8 cellular contexts compared by ENCODE assay signal in the genomic region with DNA sequence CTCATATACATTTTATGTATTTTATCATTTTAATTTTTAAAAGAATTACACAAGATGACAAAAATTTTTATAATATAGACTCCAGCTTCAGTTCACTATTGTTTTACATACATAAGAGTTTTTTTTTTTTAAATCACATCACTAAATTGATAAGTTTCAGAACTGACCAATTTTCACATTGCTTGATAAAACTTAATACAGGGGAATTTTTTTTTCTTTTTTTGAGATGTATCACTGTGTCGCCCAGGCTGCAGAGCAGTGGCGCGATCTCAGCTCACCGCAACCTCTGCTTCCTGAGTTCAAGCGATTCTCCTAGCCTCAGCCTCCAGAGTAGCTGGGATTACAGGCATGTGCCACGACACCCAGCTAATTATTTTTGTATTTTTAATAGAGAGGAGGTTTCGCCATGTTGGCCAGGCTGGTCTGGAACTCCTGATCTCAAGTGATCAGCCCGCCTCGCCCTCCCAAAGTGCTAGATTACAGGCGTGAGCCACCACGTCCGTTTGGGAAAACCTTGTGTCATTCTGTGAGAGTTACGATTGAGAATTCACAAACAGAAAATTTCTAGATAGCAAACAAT. TPM values are rescaled to one million over a fixed set of nuclear protein-coding genes. Genes with fewer than 3 reads are reported as not detected.
DNase-seq lines count a peak whose midpoint lies in the region; TF ChIP-seq lines count a peak whose summit lies in the region.

No MANE protein-coding gene starts in this region.

- H3K4me3 ChIP-seq in HFF-Myc (replicated peaks; ENCODE audit: low read depth, low read length) = peak overlapping the region; percentile 23

- H3K27me3 Mint-ChIP-seq in Calu3 (ENCODE audit: unreplicated experiment) = peaks cover 11% of the 10 kb centered on the region
- peaks cover 59% of the 10 kb centered on the region for H3K27me3 Mint-ChIP-seq in activated CD4-positive, alpha-beta memory T cell treated with anti-CD3 and anti-CD28 coated beads, Interleukin-2, amount 10 ng/mL, durations not matched to agents 7 days and 5 days

- POLR2A ChIA-PET in activated CD4-positive, alpha-beta memory T cell treated with anti-CD3 and anti-CD28 coated beads, Interleukin-2, amount 10 ng/mL, durations not matched to agents 7 days and 5 days (lab: Charles Lee) = interaction anchor here (0.6 to 4.0 kb wide), 7 partner anchors 8 to 210 kb away, joined by 3 to 23 read pairs (median 6); a partner anchor contains a TSS

- peak overlapping the region; percentile 58 for H3K4me3 Mint-ChIP-seq in Calu3 (ENCODE audit: low read depth, unreplicated experiment)
- peak overlapping the region; percentile 54 for H3K4me3 Mint-ChIP-seq in activated CD4-positive, alpha-beta memory T cell treated with anti-CD3 and anti-CD28 coated beads, Interleukin-2, amount 10 ng/mL, durations not matched to agents 7 days and 5 days

- peak; percentile 13 for DNase-seq in Calu3
- no peak for DNase-seq in HFF-Myc (ENCODE audit: extremely low read depth, low read depth)
- no peak for DNase-seq in activated CD4-positive, alpha-beta memory T cell treated with anti-CD3 and anti-CD28 coated beads, Interleukin-2, amount 10 ng/mL, durations not matched to agents 7 days and 5 days
- DNase-seq in iris pigment epithelial cell (ENCODE audit: low read depth) = peak; percentile 35
- no peak for DNase-seq in C1 segment of cervical spinal cord (lab: John Stamatoyannopoulos, UW)
- DNase-seq in ACHN = no peak
- no peak for DNase-seq in COLO668 (lab: John Stamatoyannopoulos, UW; ENCODE audit: unreplicated experiment)
- no peak for DNase-seq in SIG-M5 treated with dmso at 0.1 percent for 504 hours (lab: John Stamatoyannopoulos, UW; ENCODE audit: unreplicated experiment)

- TF ChIP-seq CTCF in Calu3 (IDR thresholded peaks at IDR 0.05; ENCODE audit: unreplicated experiment) (no peak), HFF-Myc (IDR thresholded peaks at IDR 0.05; ENCODE audit: low read depth, low read length, missing control alignments) (no peak)

- no TSS peak for BruUV-seq in Calu3 (replicated peaks; lab: Mats Ljungman, UMichigan)

- peak overlapping the region; percentile 91 for H3K27ac Mint-ChIP-seq in Calu3 (ENCODE audit: unreplicated experiment)
- no peak overlapping the region for H3K27ac Mint-ChIP-seq in activated CD4-positive, alpha-beta memory T cell treated with anti-CD3 and anti-CD28 coated beads, Interleukin-2, amount 10 ng/mL, durations not matched to agents 7 days and 5 days

- intact Hi-C loops in Calu3 (cut with micrococcal nuclease; ENCODE audit: unreplicated experiment) = loop anchor here (10.0 kb wide), 1 partner anchor 806 kb away; a partner anchor contains a TSS

- peaks cover 38% of the 10 kb centered on the region for H3K36me3 Mint-ChIP-seq in Calu3 (ENCODE audit: insufficient read depth, unreplicated experiment)
- H3K36me3 Mint-ChIP-seq in activated CD4-positive, alpha-beta memory T cell treated with anti-CD3 and anti-CD28 coated beads, Interleukin-2, amount 10 ng/mL, durations not matched to agents 7 days and 5 days (ENCODE audit: low read depth) = peaks cover 3% of the 10 kb centered on the region

- in situ Hi-C loops in ACHN (cut with HindIII; ENCODE audit: low pct_ligation_motif_present, low pct_unique_long_range_greater_than_20kb, low sequenced_read_pairs) = no loop called here

- peaks cover 38% of the 10 kb centered on the region for H3K4me1 Mint-ChIP-seq in Calu3 (ENCODE audit: low read depth, unreplicated experiment)
- peaks cover 47% of the 10 kb centered on the region for H3K4me1 Mint-ChIP-seq in activated CD4-positive, alpha-beta memory T cell treated with anti-CD3 and anti-CD28 coated beads, Interleukin-2, amount 10 ng/mL, durations not matched to agents 7 days and 5 days

- no peaks in the 10 kb centered on the region for H3K9me3 Mint-ChIP-seq in Calu3 (ENCODE audit: low read depth, unreplicated experiment)
- H3K9me3 Mint-ChIP-seq in activated CD4-positive, alpha-beta memory T cell treated with anti-CD3 and anti-CD28 coated beads, Interleukin-2, amount 10 ng/mL, durations not matched to agents 7 days and 5 days = no peaks in the 10 kb centered on the region

- CTCF ChIA-PET in Calu3 (lab: Charles Lee) = no interaction called here
- CTCF ChIA-PET in activated CD4-positive, alpha-beta memory T cell treated with anti-CD3 and anti-CD28 coated beads, Interleukin-2, amount 10 ng/mL, durations not matched to agents 7 days and 5 days (lab: Charles Lee) = interaction anchor here (1.2 to 5.7 kb wide), 3 partner anchors 13 to 267 kb away, joined by 4 to 24 read pairs (median 5); no protein-coding TSS in a partner anchor

RNA-seq across cellular contexts. Expression of a gene that starts 36.6 kb away (rescaled TPM):
- 28.2 and 36.3 TPM in 2 replicates for total RNA-seq in Calu3 (2022)
- 100 to 1,000 TPM; 120 to 130 TPM for total RNA-seq in activated CD4-positive, alpha-beta memory T cell treated with anti-CD3 and anti-CD28 coated beads, Interleukin-2, amount 10 ng/mL, durations not matched to agents 7 days and 5 days

RNA-seq across cellular contexts. Expression of a gene that starts 54.6 kb away (rescaled TPM):
- total RNA-seq in Calu3 (2022) = 16.9 and 17.6 TPM in 2 replicates
- total RNA-seq in activated CD4-positive, alpha-beta memory T cell treated with anti-CD3 and anti-CD28 coated beads, Interleukin-2, amount 10 ng/mL, durations not matched to agents 7 days and 5 days = 10 to 100 TPM; 23.4 to 25.7 TPM

Comparison
In these comparisons a context has a peak if more than half of its experiments do, and no peak if none do; other contexts are left out.
1. DNase-seq: peak in Calu3 (single experiment) and iris pigment epithelial cell (single experiment); none in HFF-Myc (single experiment), activated CD4-positive, alpha-beta memory T cell treated with anti-CD3 and anti-CD28 coated beads, Interleukin-2, amount 10 ng/mL, durations not matched to agents 7 days and 5 days (single experiment), C1 segment of cervical spinal cord (0 of 14), ACHN (single experiment), COLO668 (single experiment) and SIG-M5 treated with dmso at 0.1 percent for 504 hours (single experiment).